Comparison of ENCODE assay signal across 18 cellular contexts in the genomic region with DNA sequence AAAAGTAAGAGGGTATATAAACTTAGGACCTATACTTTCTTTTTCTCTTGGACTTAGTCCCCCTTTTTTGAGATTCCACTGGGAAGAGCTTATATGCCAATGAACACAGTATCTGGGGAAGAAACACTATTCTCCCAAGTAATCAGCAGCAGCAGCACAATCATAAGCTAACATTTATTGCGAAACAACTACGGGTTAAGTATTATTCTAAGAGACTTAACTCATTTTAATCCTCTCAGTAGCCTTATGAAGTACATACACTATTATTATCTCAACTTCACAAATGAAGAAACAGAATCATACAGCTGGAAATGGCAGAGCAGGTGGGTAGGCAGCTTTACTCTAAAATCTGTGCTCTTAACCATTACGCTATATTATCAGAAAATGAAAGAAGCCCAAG. TPM values are rescaled to one million over a fixed set of nuclear protein-coding genes. Genes with fewer than 3 reads are reported as not detected.
A peak's percentile ranks its signal among the peaks of the same experiment; 100 is the strongest.
DNase-seq lines count a peak whose midpoint lies in the region; ATAC-seq and TF ChIP-seq lines count a peak whose summit lies in the region.
"Had no signal": no experiment of that assay in that cellular context is flagged by ENCODE, and none has a peak within 500 bp of the region (broad histone marks: within the 10 kb centered on the region; RNA-seq: fewer than 3 reads in every experiment).

No MANE protein-coding gene starts in this region.

- TF ChIP-seq POLR2A in suprapubic skin (IDR thresholded peaks at IDR 0.05) = no peak

- DNase-seq in cardiac muscle cell (ENCODE audit: low read depth in 1 of 2, low spot score in 1 of 2) (peak in 1 of 2 donors; percentile 30), right cardiac atrium (no peak), adipocyte (ENCODE audit: low read depth) (peak; percentile 41), fibroblast of pulmonary artery (ENCODE audit: low read depth) (peak; percentile 36), suprapubic skin (ENCODE audit: low spot score in 2 of 2) (no peak), RKO (ENCODE audit: low spot score) (no peak)
- DNase-seq in activated CD4-positive, CD25-positive, alpha-beta regulatory T cell (lab: John Stamatoyannopoulos, UW) = no peak
- DNase-seq: CD4-positive, alpha-beta memory T cell; GF-D8; HCEC 1CT; NCI-H1694 treated with DMSO at 0.1 percent for 48 hours; NCI-H510A; NCI-H748 treated with DMSO at 0.1 percent for 48 hours; NK-92 treated with Interleukin-12 subunit alpha and Interleukin-12 subunit beta, amount 100 ng/mL, for 24 hours; Peyer's patch; SHP77 had no signal

- H3K27me3 ChIP-seq in cardiac muscle cell = no peaks in the 10 kb centered on the region
- no peaks in the 10 kb centered on the region for H3K27me3 ChIP-seq in right cardiac atrium (ENCODE audit: control insufficient read depth, insufficient read depth)
- no peaks in the 10 kb centered on the region for H3K27me3 ChIP-seq in adipocyte (replicated peaks; ENCODE audit: control insufficient read depth, insufficient read depth, low read length)
- no peaks in the 10 kb centered on the region for H3K27me3 ChIP-seq in suprapubic skin
- H3K27me3 ChIP-seq: BLaER1, Peyer's patch had no signal

- no peak overlapping the region for H3K4me3 ChIP-seq in cardiac muscle cell
- H3K4me3 ChIP-seq in right cardiac atrium (ENCODE audit: low read length) = no peak overlapping the region
- no peak overlapping the region for H3K4me3 ChIP-seq in adipocyte (ENCODE audit: low read length)
- H3K4me3 ChIP-seq in fibroblast of pulmonary artery (replicated peaks; ENCODE audit: low read depth, low read length) = no peak overlapping the region
- H3K4me3 ChIP-seq in suprapubic skin = no peak overlapping the region
- H3K4me3 ChIP-seq: A549, BLaER1, Peyer's patch had no signal

- TF ChIP-seq CTCF in cardiac muscle cell (IDR thresholded peaks at IDR 0.05; ENCODE audit: low read depth, low read length) = no peak
- no peak for TF ChIP-seq CTCF in fibroblast of pulmonary artery (IDR thresholded peaks at IDR 0.05; ENCODE audit: low read length, missing control alignments)
- no peak for TF ChIP-seq CTCF in suprapubic skin (IDR thresholded peaks at IDR 0.05)

- H3K27ac ChIP-seq in cardiac muscle cell (peak overlapping the region; percentile 42), right cardiac atrium (ENCODE audit: low read length) (no peak overlapping the region), suprapubic skin (peak overlapping the region; percentile 43)
- H3K27ac ChIP-seq: A549, BLaER1, Peyer's patch had no signal

- H3K36me3 ChIP-seq in cardiac muscle cell (peaks cover 93% of the 10 kb centered on the region), adipocyte (ENCODE audit: control insufficient read depth, insufficient read depth, low read length, severe bottlenecking) (peaks cover 100% of the 10 kb centered on the region), suprapubic skin (peaks cover 98% of the 10 kb centered on the region)

- no peak for ATAC-seq in right cardiac atrium

- 72% methylated on average over 3 of the region's 3 CpGs for WGBS in right cardiac atrium
- WGBS in suprapubic skin = 77% methylated on average over 3 of the region's 3 CpGs

- intact Hi-C loops in right cardiac atrium (cut with DNase I) = no loop called here

- H3K9ac ChIP-seq in adipocyte (ENCODE audit: low read length) = no peak overlapping the region
- H3K9ac ChIP-seq: BLaER1 had no signal

- no peak for TF ChIP-seq EP300 in suprapubic skin (IDR thresholded peaks at IDR 0.05)

- no peaks in the 10 kb centered on the region for H3K4me1 ChIP-seq in cardiac muscle cell (ENCODE audit: low read depth)
- no peaks in the 10 kb centered on the region for H3K4me1 ChIP-seq in right cardiac atrium (ENCODE audit: control insufficient read depth, insufficient read depth, low read length)
- peaks cover 10% of the 10 kb centered on the region for H3K4me1 ChIP-seq in adipocyte (ENCODE audit: control insufficient read depth, insufficient read depth, low read length)
- H3K4me1 ChIP-seq in suprapubic skin = peaks cover 3% of the 10 kb centered on the region
- H3K4me1 ChIP-seq: A549, BLaER1, Peyer's patch had no signal

- H3K9me3 ChIP-seq in cardiac muscle cell (ENCODE audit: low read depth) = no peaks in the 10 kb centered on the region
- H3K9me3 ChIP-seq in right cardiac atrium (ENCODE audit: control insufficient read depth, low read length) = no peaks in the 10 kb centered on the region
- H3K9me3 ChIP-seq in adipocyte (ENCODE audit: control insufficient read depth, low read length) = no peaks in the 10 kb centered on the region
- no peaks in the 10 kb centered on the region for H3K9me3 ChIP-seq in suprapubic skin
- H3K9me3 ChIP-seq: A549, BLaER1, Peyer's patch had no signal

RNA-seq across cellular contexts. Expression of a gene that starts 27.9 kb away (rescaled TPM):
- total RNA-seq in cardiac muscle cell = 72.4 and 153 TPM in 2 replicates
- polyA plus RNA-seq in cardiac muscle cell = 65.0 and 104 TPM in 2 replicates
- total RNA-seq in right cardiac atrium = 10 to 100 TPM; 38.4 to 49.2 (median 48.1) TPM
- 30.2 TPM for polyA plus RNA-seq in right cardiac atrium
- total RNA-seq in suprapubic skin = 100 to 1,000 TPM in 3 of 4 donors, 10 to 100 TPM in 1; 100.0 to 243 (median 129) TPM

RNA-seq across cellular contexts. Expression of a gene that starts 43.5 kb away (rescaled TPM):
- total RNA-seq in cardiac muscle cell = 1,322 and 1,661 TPM in 2 replicates
- polyA plus RNA-seq in cardiac muscle cell = 3,161 and 3,964 TPM in 2 replicates
- 1,000 to 10,000 TPM; 1,684 to 2,029 (median 1,762) TPM for total RNA-seq in right cardiac atrium
- 1,409 TPM for polyA plus RNA-seq in right cardiac atrium
- total RNA-seq in suprapubic skin = 100 to 1,000 TPM; 423 to 515 (median 438) TPM

Comparison
In these comparisons a context has a peak if more than half of its experiments do, and no peak if none do; other contexts are left out.
1. DNase-seq: peak in adipocyte (single experiment) and fibroblast of pulmonary artery (single experiment); none in right cardiac atrium (0 of 3), suprapubic skin (0 of 2), activated CD4-positive, CD25-positive, alpha-beta regulatory T cell (0 of 4) and RKO (single experiment).